27 cellular contexts compared by ENCODE assay signal in genomic region chr17:9166678-9167077, GRCh38.
"Had no signal": no experiment of that assay in that cellular context is flagged by ENCODE, and none has a peak within 500 bp of the region (broad histone marks: within the 10 kb centered on the region; RNA-seq: fewer than 3 reads in every experiment).

No MANE protein-coding gene starts in this region.

- H3K36me3 ChIP-seq: SJCRH30 had no signal

- H3K9me3 ChIP-seq: SJCRH30 had no signal

- ATAC-seq: activated CD4-positive, alpha-beta T cell treated with anti-CD3 and anti-CD28 coated beads for 36 hours; activated CD4-positive, CD25-positive, alpha-beta regulatory T cell treated with anti-CD3 and anti-CD28 coated beads, Interleukin-2, amount 50 U/mL, for 24 hours; activated naive CD8-positive, alpha-beta T cell treated with anti-CD3 and anti-CD28 coated beads, Interleukin-2, amount 50 U/mL, for 24 hours; activated T-cell treated with anti-CD3 and anti-CD28 coated beads, Interleukin-2, amount 50 U/mL, for 4 hours; K562; Panc1; WTC11 had no signal

- H3K4me3 ChIP-seq: K562, SJCRH30, SK-N-MC had no signal

- DNase-seq: activated CD4-positive, alpha-beta memory T cell treated with anti-CD3 and anti-CD28 coated beads for 36 hours; activated CD4-positive, alpha-beta T cell treated with anti-CD3 and anti-CD28 coated beads for 36 hours; activated CD4-positive, alpha-beta T cell treated with anti-CD3 and anti-CD28 coated beads, Interleukin-2, amount 50 U/mL, for 1 hour; activated CD8-positive, alpha-beta memory T cell treated with anti-CD3 and anti-CD28 coated beads, Interleukin-2, amount 50 U/mL, for 4 hours; activated naive CD4-positive, alpha-beta T cell treated with anti-CD3 and anti-CD28 coated beads, Interleukin-2, amount 10 ng/mL, durations not matched to agents 7 days and 5 days; activated naive CD8-positive, alpha-beta T cell treated with anti-CD3 and anti-CD28 coated beads, Interleukin-2, amount 50 U/mL, for 24 hours; activated T-cell treated with anti-CD3 and anti-CD28 coated beads for 4 hours; activated T-cell treated with anti-CD3 and anti-CD28 coated beads, Interleukin-2, amount 50 U/mL, for 4 hours; anterior cingulate cortex; caudate nucleus; NCI-H1048; NCI-H1105 treated with DMSO at 0.1 percent for 48 hours; NCI-H1436; NCI-H1694; NCI-H1930; NCI-H2081 treated with DMSO at 0.1 percent for 48 hours; NCI-H226; NCI-H446 treated with DMSO at 0.1 percent for 48 hours; NCI-H524; NCI-H69; SHP77; SJCRH30 had no signal

- H3K27ac ChIP-seq: SJCRH30, SK-N-MC had no signal

- H3K27me3 ChIP-seq: SJCRH30 had no signal
